ENCODE assay signal across 20 cellular contexts in genomic region chr21:35273331-35273730, GRCh38.
DNase-seq lines count a peak whose midpoint lies in the region; ATAC-seq, FAIRE-seq and TF ChIP-seq lines count a peak whose summit lies in the region.
"Had no signal": no experiment of that assay in that cellular context is flagged by ENCODE, and none has a peak within 500 bp of the region (broad histone marks: within the 10 kb centered on the region; RNA-seq: fewer than 3 reads in every experiment).

No MANE protein-coding gene starts in this region.

- no peak overlapping the region for H3K27ac ChIP-seq in HCT116 (ENCODE audit: low read depth, low read length)
- H3K27ac ChIP-seq in K562 (ENCODE audit: extremely low read depth, low read depth, low read length) = no peak overlapping the region
- H3K27ac ChIP-seq in esophagus muscularis mucosa (replicated peaks in 1 of 4) = no peak overlapping the region
- H3K27ac ChIP-seq: pancreas, thoracic aorta had no signal

- H3K27me3 Mint-ChIP-seq in mesothelial cell of epicardium (ENCODE audit: low read depth) = no peaks in the 10 kb centered on the region

- no peaks in the 10 kb centered on the region for H3K9me3 ChIP-seq in HCT116 (ENCODE audit: control insufficient read depth in 1 of 2, insufficient read depth in 1 of 2, low read depth in 1 of 2, low read length in 2 of 2)
- no peaks in the 10 kb centered on the region for H3K9me3 ChIP-seq in K562 (replicated peaks; ENCODE audit: control insufficient read depth, insufficient read depth, low read depth, low read length)
- H3K9me3 ChIP-seq in esophagus muscularis mucosa = peaks cover 0 to 3% (median 0%) of the 10 kb centered on the region in 4 donors
- H3K9me3 ChIP-seq: pancreas, thoracic aorta had no signal

- H3K4me3 Mint-ChIP-seq in mesothelial cell of epicardium = no peak overlapping the region
- H3K4me3 Mint-ChIP-seq: HFFc6; T-helper 2 cell treated with Interferon-gamma antibody and Interleukin-4, amounts not matched to agents 5 μg/mL and 100 μg/mL, for 36 hours had no signal

- BruUV-seq in HCT116 (replicated peaks; lab: Mats Ljungman, UMichigan) = no TSS peak
- BruUV-seq in K562 (replicated peaks; lab: Mats Ljungman, UMichigan) = no TSS peak

- FAIRE-seq in K562 (lab: Jason Lieb, UNC) = no peak
- FAIRE-seq: astrocyte, kidney, pancreas had no signal

- ATAC-seq in HCT116 (peak; percentile 54), K562 (peak; percentile 65; the same call in 2 of the 3 replicates), HG02970 (IDR thresholded peaks at IDR 0.05; ENCODE audit: low FRiP score, unreplicated experiment) (no peak), GM21717 (IDR thresholded peaks at IDR 0.05; ENCODE audit: unreplicated experiment) (no peak)

- H3K9me2 ChIP-seq in HCT116 (ENCODE audit: insufficient read depth) = no peaks in the 10 kb centered on the region

- WGBS in K562 (ENCODE audit: insufficient coverage, low coverage, missing lambda C conversion rate) = 28% methylated on average over 3 of the region's 3 CpGs
- 63% methylated on average over 3 of the region's 3 CpGs for whole genome bisulfite sequencing in esophagus muscularis mucosa

- CTCF ChIA-PET in HCT116 (lab: Charles Lee) (no interaction called here), K562 (lab: Yijun Ruan, JAX; ENCODE audit: low intra/inter-chr PET ratio) (no interaction called here)

- H3K79me2 ChIP-seq in HCT116 (ENCODE audit: insufficient read depth, low read length) (no peaks in the 10 kb centered on the region), K562 (ENCODE audit: control insufficient read depth, insufficient read depth, low read length) (no peaks in the 10 kb centered on the region)

- peaks cover 2 to 9% of the 10 kb centered on the region in 2 experiments; a peak in 2 of 4 replicates for H3K4me1 ChIP-seq in HCT116 (ENCODE audit: control insufficient read depth in 1 of 2, insufficient read depth in 2 of 2, low read length in 2 of 2)
- H3K4me1 ChIP-seq in K562 (replicated peaks in 1 of 2; ENCODE audit: control insufficient read depth in 2 of 2, insufficient read depth in 2 of 2, low read length in 2 of 2) = no peaks in the 10 kb centered on the region; a peak in 2 of 5 replicates
- no peaks in the 10 kb centered on the region for H3K4me1 ChIP-seq in esophagus muscularis mucosa
- H3K4me1 ChIP-seq: pancreas had no signal

- H4K20me1 ChIP-seq in HCT116 (ENCODE audit: insufficient read depth) (no peaks in the 10 kb centered on the region), K562 (replicated peaks; ENCODE audit: control insufficient read depth, insufficient read depth, low read length) (no peaks in the 10 kb centered on the region)

- no peaks in the 10 kb centered on the region for H3K27me3 ChIP-seq in HCT116 (ENCODE audit: insufficient read depth, low read length)
- no peaks in the 10 kb centered on the region for H3K27me3 ChIP-seq in K562 (ENCODE audit: control insufficient read depth in 2 of 2, insufficient read depth in 2 of 2, low read length in 2 of 2)
- no peaks in the 10 kb centered on the region for H3K27me3 ChIP-seq in esophagus muscularis mucosa
- H3K27me3 ChIP-seq: pancreas had no signal

- H3K27ac Mint-ChIP-seq in mesothelial cell of epicardium = peak overlapping the region; percentile 49
- H3K27ac Mint-ChIP-seq: HFFc6; T-helper 2 cell treated with Interferon-gamma antibody and Interleukin-4, amounts not matched to agents 5 μg/mL and 100 μg/mL, for 36 hours had no signal

- H3K9ac ChIP-seq in HCT116 (ENCODE audit: low read length) = no peak overlapping the region
- H3K9ac ChIP-seq in K562 (ENCODE audit: insufficient read depth in 1 of 2, low read depth in 2 of 2, low read length in 2 of 2) = no peak overlapping the region

- no peaks in the 10 kb centered on the region for H3K9me1 ChIP-seq in K562 (ENCODE audit: control insufficient read depth, insufficient read depth, low read length)

- H3K4me2 ChIP-seq in HCT116 (ENCODE audit: low read length) (peak overlapping the region; percentile 4; the same call in 1 of the 2 replicates), K562 (ENCODE audit: insufficient read depth, low read length) (no peak overlapping the region)

- TF ChIP-seq POLR2A in HCT116 (IDR thresholded peaks at IDR 0.05; ENCODE audit: borderline replicate concordance, extremely low read depth, insufficient read depth, insufficient read length) (no peak), K562 (conservative IDR thresholded peaks at IDR 0.05) (no peak), esophagus muscularis mucosa (IDR thresholded peaks at IDR 0.05; ENCODE audit: low read depth) (no peak)

- TF ChIP-seq EP300 in K562 (IDR thresholded peaks at IDR 0.05; ENCODE audit: low read length) (no peak), esophagus muscularis mucosa (IDR thresholded peaks at IDR 0.05) (no peak)

- TF ChIP-seq RAD21 in HCT116 (IDR thresholded peaks at IDR 0.05; ENCODE audit: low read depth) (no peak), K562 (CRISPR knock-in tag; conservative IDR thresholded peaks at IDR 0.05 in 1 of 2, IDR thresholded peaks at IDR 0.05 in 1 of 2) (no peak)

- peaks cover 10% of the 10 kb centered on the region for H3K9me3 Mint-ChIP-seq in mesothelial cell of epicardium

- in situ Hi-C loops in K562 (cut with MboI) = no loop called here

- H3K4me1 Mint-ChIP-seq in mesothelial cell of epicardium = peaks cover 38% of the 10 kb centered on the region

- DNase-seq in DMS53 (lab: John Stamatoyannopoulos, UW) (peak; percentile 43), HCT116 (ENCODE audit: low read depth, low spot score) (no peak), K562 (ENCODE audit: extremely low read depth in 1 of 4, low spot score in 3 of 4) (peak in 1 of 4 experiments; percentile 29), mesothelial cell of epicardium (ENCODE audit: low spot score in 2 of 2, unreplicated experiment in 2 of 2) (no peak), esophagus muscularis mucosa (ENCODE audit: extremely low spot score) (no peak)
- DNase-seq: activated CD4-positive, alpha-beta T cell treated with anti-CD3 and anti-CD28 coated beads for 1 hour; activated CD8-positive, alpha-beta memory T cell treated with anti-CD3 and anti-CD28 coated beads, Interleukin-2, amount 50 U/mL, for 48 hours; activated naive CD4-positive, alpha-beta T cell treated with Interleukin-2 at 50 U/mL for 16 hours; DMS79; glutamatergic neuron; HFFc6; kidney; NCI-H2171 treated with DMSO at 0.1 percent for 48 hours; pancreas; stimulated activated CD4-positive, alpha-beta T cell treated with anti-CD3 and anti-CD28 coated beads, Interleukin-4, amount 100 ng/mL, for 4 hours had no signal

- POLR2A ChIA-PET in HCT116 (lab: Charles Lee) = no interaction called here
- POLR2A ChIA-PET in K562 (lab: Yijun Ruan, JAX) = interaction anchor here (0.6 kb wide), 2 partner anchors 125 to 281 kb away, joined by 3 to 4 read pairs; no protein-coding TSS in a partner anchor

- intact Hi-C loops in HCT116 (cut with micrococcal nuclease) = no loop called here
- intact Hi-C loops in K562 (cut with micrococcal nuclease) = no loop called here
- intact Hi-C loops in esophagus muscularis mucosa (cut with DNase I) = no loop called here

- H3K36me3 Mint-ChIP-seq in mesothelial cell of epicardium = peaks cover 1% of the 10 kb centered on the region

- no peaks in the 10 kb centered on the region for H3K36me3 ChIP-seq in HCT116 (ENCODE audit: control insufficient read depth in 1 of 2, insufficient read depth in 2 of 2, low read length in 2 of 2)
- no peaks in the 10 kb centered on the region for H3K36me3 ChIP-seq in K562 (ENCODE audit: control insufficient read depth, insufficient read depth, low read length)
- no peaks in the 10 kb centered on the region for H3K36me3 ChIP-seq in esophagus muscularis mucosa
- H3K36me3 ChIP-seq: pancreas, thoracic aorta had no signal

- H2AFZ ChIP-seq in HCT116 (ENCODE audit: low read depth, low read length, poor library complexity, severe bottlenecking) = no peak overlapping the region
- peak overlapping the region; percentile 22; the same call in 1 of the 2 replicates for H2AFZ ChIP-seq in K562 (ENCODE audit: low read depth, low read length)

- RAD21 ChIA-PET in HCT116 (lab: Charles Lee; ENCODE audit: low non-redundant PET in 1 of 2, low total read pairs in 2 of 2, uncharacterized antibody in 2 of 2, unreplicated experiment in 2 of 2) = no interaction called here

- H3K4me3 ChIP-seq in HCT116 (replicated peaks in 1 of 2; ENCODE audit: low read depth in 1 of 2, low read length in 2 of 2) (no peak overlapping the region), K562 (no peak overlapping the region), esophagus muscularis mucosa (no peak overlapping the region)
- H3K4me3 ChIP-seq: pancreas, thoracic aorta had no signal

- TF ChIP-seq CTCF in HCT116 (IDR thresholded peaks at IDR 0.05 in 2 of 3, conservative IDR thresholded peaks at IDR 0.05 in 1 of 3; ENCODE audit: borderline replicate concordance in 1 of 3, insufficient read depth in 1 of 3, low read depth in 2 of 3, low read length in 2 of 3) (no peak), K562 (IDR thresholded peaks at IDR 0.05 in 2 of 3, conservative IDR thresholded peaks at IDR 0.05 in 1 of 3; ENCODE audit: insufficient read depth in 2 of 3, low read depth in 1 of 3, low read length in 3 of 3) (no peak), mesothelial cell of epicardium (IDR thresholded peaks at IDR 0.05; ENCODE audit: unreplicated experiment) (no peak), esophagus muscularis mucosa (IDR thresholded peaks at IDR 0.05) (no peak)

TF ChIP-seq in HCT116, 20 proteins besides CTCF, POLR2A, EP300 and RAD21 (continues in another document):
- no peak for TF ChIP-seq ELF1 (IDR thresholded peaks at IDR 0.05; ENCODE audit: borderline replicate concordance, low read depth)
- no peak for TF ChIP-seq FOSL1 (IDR thresholded peaks at IDR 0.05; ENCODE audit: low read depth)
- TF ChIP-seq SIN3A (IDR thresholded peaks at IDR 0.05; ENCODE audit: low read depth) = no peak
- TF ChIP-seq POLR2AphosphoS5 (IDR thresholded peaks at IDR 0.05; ENCODE audit: low read depth, low read length) = no peak
- TF ChIP-seq TCF7L2 (IDR thresholded peaks at IDR 0.05; ENCODE audit: borderline replicate concordance, extremely low read depth, insufficient read depth, insufficient read length) = no peak

TF ChIP-seq in K562, 482 proteins besides CTCF, POLR2A, EP300 and RAD21:
- TF ChIP-seq ZBTB1 (CRISPR knock-in tag; IDR thresholded peaks at IDR 0.05; ENCODE audit: borderline replicate concordance, low read depth) = no peak
- no peak for TF ChIP-seq ZFP1 (CRISPR knock-in tag; IDR thresholded peaks at IDR 0.05)
- no peak for TF ChIP-seq KDM5B (IDR thresholded peaks at IDR 0.05; ENCODE audit: insufficient replicate concordance, low read depth, low read length)
- no peak for TF ChIP-seq ZNF165 (CRISPR knock-in tag; IDR thresholded peaks at IDR 0.05; ENCODE audit: borderline replicate concordance)
- TF ChIP-seq PML (IDR thresholded peaks at IDR 0.05; ENCODE audit: low read length) = no peak

Comparison
In these comparisons a context has a peak if more than half of its experiments do, and no peak if none do; other contexts are left out.
1. ATAC-seq: peak in HCT116 (single experiment) and K562 (single experiment); none in HG02970 (single experiment) and GM21717 (single experiment).